Comparison of ENCODE assay signal across 13 cellular contexts in the genomic region with DNA sequence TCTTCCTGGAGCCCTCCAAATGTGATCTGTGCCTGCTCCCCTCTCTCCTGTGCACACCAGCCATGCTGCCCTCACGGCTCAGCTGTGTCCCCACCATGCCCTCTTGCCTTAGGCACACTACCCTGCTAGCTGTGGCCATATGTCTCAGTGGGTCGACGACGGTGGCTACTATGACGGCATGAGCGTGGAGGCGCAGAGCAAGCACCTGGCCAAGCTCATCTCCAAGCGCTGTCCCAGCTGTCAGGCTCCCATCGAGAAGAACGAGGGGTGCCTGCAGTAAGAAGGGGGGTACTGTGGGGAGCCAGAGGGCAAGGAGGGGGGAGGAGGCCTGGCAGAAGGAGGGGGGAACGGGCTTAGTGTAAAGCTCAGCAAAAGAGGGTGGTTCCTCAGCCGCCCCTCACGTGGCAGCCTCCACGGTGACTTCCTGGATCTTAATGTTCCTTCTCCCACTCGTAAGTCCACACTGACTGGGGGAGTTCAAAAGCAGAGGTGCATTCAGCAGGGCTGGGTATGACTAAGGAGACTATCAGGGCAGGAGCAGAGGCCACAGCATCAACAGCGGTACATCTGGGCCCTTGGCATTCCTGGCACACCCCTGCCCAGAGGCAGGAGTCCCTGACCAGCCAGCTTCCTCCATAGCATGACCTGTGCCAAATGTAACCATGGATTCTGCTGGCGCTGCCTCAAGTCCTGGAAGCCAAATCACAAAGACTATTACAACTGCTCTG. TPM values are rescaled to one million over a fixed set of nuclear protein-coding genes. Genes with fewer than 3 reads are reported as not detected.
DNase-seq lines count a peak whose midpoint lies in the region; ATAC-seq and TF ChIP-seq lines count a peak whose summit lies in the region.
"Had no signal": no experiment of that assay in that cellular context is flagged by ENCODE, and none has a peak within 500 bp of the region (broad histone marks: within the 10 kb centered on the region; RNA-seq: fewer than 3 reads in every experiment).

No MANE protein-coding gene starts in this region.

- H3K9me3 ChIP-seq in CD4-positive, alpha-beta memory T cell (ENCODE audit: control insufficient read depth in 1 of 2, low read length in 2 of 2): no peaks in the 10 kb centered on the region
- no peaks in the 10 kb centered on the region for H3K9me3 ChIP-seq in tibial nerve
- H3K9me3 ChIP-seq: right atrium auricular region had no signal

- DNase-seq in CD4-positive, alpha-beta memory T cell: no peak
- DNase-seq in naive B cell: no peak
- no peak for DNase-seq in tibial nerve (ENCODE audit: low spot score in 2 of 2)
- DNase-seq: activated T-cell treated with anti-CD3 and anti-CD28 coated beads, Interleukin-2, amount 50 U/mL, for 72 hours; dermis blood vessel endothelial cell; NCI-H146; OCI-M1 had no signal

- H3K4me1 Mint-ChIP-seq in CD4-positive, alpha-beta memory T cell: peaks cover 23 to 46% (median 34%) of the 10 kb centered on the region in 4 donors
- H3K4me1 Mint-ChIP-seq in IgD-negative memory B cell: peaks cover 19 to 23% (median 22%) of the 10 kb centered on the region in 3 donors
- peaks cover 10% of the 10 kb centered on the region for H3K4me1 Mint-ChIP-seq in brain
- peaks cover 32 to 50% (median 47%) of the 10 kb centered on the region in 3 donors for H3K4me1 Mint-ChIP-seq in naive B cell
- H3K4me1 Mint-ChIP-seq: mesothelial cell of epicardium had no signal

- peaks cover 44% of the 10 kb centered on the region for H3K4me1 ChIP-seq in CD4-positive, alpha-beta memory T cell (ENCODE audit: insufficient read depth, low read length)
- peaks cover 0 to 8% (median 2%) of the 10 kb centered on the region in 4 donors for H3K4me1 ChIP-seq in tibial nerve

- CTCF ChIA-PET in CD4-positive, alpha-beta memory T cell (lab: Charles Lee; ENCODE audit: partially characterized antibody): interaction anchor here (1.6 kb wide), 1 partner anchor 8 kb away, joined by 14 read pairs; a partner anchor contains a TSS

- H3K27me3 ChIP-seq in CD4-positive, alpha-beta memory T cell (ENCODE audit: insufficient read depth, low read length): no peaks in the 10 kb centered on the region
- H3K27me3 ChIP-seq in tibial nerve: no peaks in the 10 kb centered on the region
- H3K27me3 ChIP-seq: right atrium auricular region had no signal

- peak overlapping the region in 3 of 8 donors; percentile 41 to 60 (median 44) for H3K4me3 Mint-ChIP-seq in CD4-positive, alpha-beta memory T cell
- H3K4me3 Mint-ChIP-seq in IgD-negative memory B cell (peak overlapping the region in 1 of 4 donors; percentile 20), brain (no peak overlapping the region), naive B cell (peak overlapping the region in 1 of 8 donors; percentile 18)
- H3K4me3 Mint-ChIP-seq: mesothelial cell of epicardium had no signal

- no peak overlapping the region for H3K4me3 ChIP-seq in CD4-positive, alpha-beta memory T cell (ENCODE audit: low read length in 2 of 2)
- H3K4me3 ChIP-seq in tibial nerve: no peak overlapping the region
- H3K4me3 ChIP-seq: right atrium auricular region had no signal

- intact Hi-C loops in CD4-positive, alpha-beta memory T cell (cut with micrococcal nuclease): no loop called here

- H3K27ac ChIP-seq in CD4-positive, alpha-beta memory T cell (ENCODE audit: low read depth, low read length): peak overlapping the region; percentile 26
- no peak overlapping the region for H3K27ac ChIP-seq in tibial nerve
- H3K27ac ChIP-seq: right atrium auricular region had no signal

- no peaks in the 10 kb centered on the region for H3K27me3 Mint-ChIP-seq in CD4-positive, alpha-beta memory T cell
- H3K27me3 Mint-ChIP-seq in IgD-negative memory B cell: peaks cover 2% of the 10 kb centered on the region
- H3K27me3 Mint-ChIP-seq in brain: no peaks in the 10 kb centered on the region
- no peaks in the 10 kb centered on the region for H3K27me3 Mint-ChIP-seq in naive B cell

- WGBS in tibial nerve, 2 donors: 81 to 87% methylated on average over 16 of the region's 17 CpGs

- POLR2A ChIA-PET in CD4-positive, alpha-beta memory T cell (lab: Charles Lee; ENCODE audit: partially characterized antibody): interaction anchor here (0.6 to 2.6 kb wide), 4 partner anchors 9 to 657 kb away, joined by 3 to 15 read pairs (median 4); a partner anchor contains a TSS

- H3K9me3 Mint-ChIP-seq in CD4-positive, alpha-beta memory T cell: no peaks in the 10 kb centered on the region
- H3K9me3 Mint-ChIP-seq in IgD-negative memory B cell: no peaks in the 10 kb centered on the region
- H3K9me3 Mint-ChIP-seq in brain: no peaks in the 10 kb centered on the region
- no peaks in the 10 kb centered on the region for H3K9me3 Mint-ChIP-seq in naive B cell
- H3K9me3 Mint-ChIP-seq: activated T-cell treated with anti-CD3 and anti-CD28 coated beads, Interleukin-2, amount 50 U/mL, for 72 hours; mesothelial cell of epicardium had no signal

- peaks cover 14% of the 10 kb centered on the region for H3K36me3 ChIP-seq in CD4-positive, alpha-beta memory T cell (ENCODE audit: insufficient read depth, low read length)
- H3K36me3 ChIP-seq in tibial nerve: peaks cover 0 to 100% (median 2%) of the 10 kb centered on the region in 3 donors

- H3K36me3 Mint-ChIP-seq in CD4-positive, alpha-beta memory T cell: peaks cover 26 to 51% of the 10 kb centered on the region in 2 donors
- H3K36me3 Mint-ChIP-seq in IgD-negative memory B cell: peaks cover 7% of the 10 kb centered on the region
- H3K36me3 Mint-ChIP-seq in brain: peaks cover 36% of the 10 kb centered on the region
- peaks cover 9 to 12% of the 10 kb centered on the region in 2 donors for H3K36me3 Mint-ChIP-seq in naive B cell

- TF ChIP-seq POLR2A in tibial nerve (IDR thresholded peaks at IDR 0.05): no peak

- no peak for TF ChIP-seq EP300 in tibial nerve (IDR thresholded peaks at IDR 0.05)

- TF ChIP-seq CTCF in brain (conservative IDR thresholded peaks at IDR 0.05): no peak
- no peak for TF ChIP-seq CTCF in tibial nerve (IDR thresholded peaks at IDR 0.05)

- no peak for ATAC-seq in naive B cell (ENCODE audit: low read depth in 2 of 2)
- no peak for ATAC-seq in GM18858 (IDR thresholded peaks at IDR 0.05; ENCODE audit: unreplicated experiment)
- no peak for ATAC-seq in GM21576 (IDR thresholded peaks at IDR 0.05; ENCODE audit: unreplicated experiment)
- ATAC-seq: activated T-cell treated with anti-CD3 and anti-CD28 coated beads, Interleukin-2, amount 50 U/mL, for 72 hours had no signal

- H3K27ac Mint-ChIP-seq in CD4-positive, alpha-beta memory T cell: peak overlapping the region; percentile 82 to 97 (median 85)
- H3K27ac Mint-ChIP-seq in IgD-negative memory B cell (peak overlapping the region in 2 of 3 donors; percentile 39 to 97), brain (peak overlapping the region in 4 of 5 experiments; percentile 50 to 87 (median 76)), naive B cell (peak overlapping the region in 5 of 6 donors; percentile 92 to 100 (median 99))
- H3K27ac Mint-ChIP-seq: activated T-cell treated with anti-CD3 and anti-CD28 coated beads, Interleukin-2, amount 50 U/mL, for 72 hours; mesothelial cell of epicardium had no signal

RNA-seq across cellular contexts. Expression of a gene that starts 8.1 kb away (rescaled TPM):
- total RNA-seq in CD4-positive, alpha-beta memory T cell: 10 to 100 TPM; 32.8 to 34.8 TPM
- 100 to 1,000 TPM in 1 of 2 donors, 10 to 100 TPM in 1; 93.5 to 159 TPM for polyA plus RNA-seq in CD4-positive, alpha-beta memory T cell
- polyA plus RNA-seq in IgD-negative memory B cell: 125 TPM
- 91.3 TPM for polyA plus RNA-seq in brain (ENCODE audit: insufficient read depth, low read depth, low replicate concordance)
- polyA plus RNA-seq in naive B cell (ENCODE audit: low read depth in 6 of 6): 100 to 1,000 TPM; 101 to 176 (median 133) TPM
- 100 to 1,000 TPM in 2 of 4 donors, 10 to 100 TPM in 2; 61.8 to 114 (median 101) TPM for total RNA-seq in tibial nerve

RNA-seq across cellular contexts. Expression of a gene that starts 22.1 kb away (rescaled TPM):
- total RNA-seq in CD4-positive, alpha-beta memory T cell: under 1 TPM in 1 of 2 experiments, not detected in 1; 0.06 TPM
- polyA plus RNA-seq in CD4-positive, alpha-beta memory T cell: not detected
- polyA plus RNA-seq in IgD-negative memory B cell (0.04 TPM), brain (ENCODE audit: insufficient read depth, low read depth, low replicate concordance) (37.9 TPM), naive B cell (ENCODE audit: low read depth in 6 of 6) (not detected)
- not detected for total RNA-seq in tibial nerve
- total RNA-seq: dermis blood vessel endothelial cell had no signal

RNA-seq across cellular contexts. Expression of a gene that starts 39.2 kb away (rescaled TPM):
- total RNA-seq in CD4-positive, alpha-beta memory T cell: 10 to 100 TPM; 93.8 to 95.2 TPM
- 10 to 100 TPM in 1 of 2 donors, 1 to 10 TPM in 1; 8.3 to 16.0 TPM for polyA plus RNA-seq in CD4-positive, alpha-beta memory T cell
- 13.1 TPM for polyA plus RNA-seq in IgD-negative memory B cell
- 44.6 TPM for polyA plus RNA-seq in brain (ENCODE audit: insufficient read depth, low read depth, low replicate concordance)
- 10 to 100 TPM in 3 of 6 donors, 1 to 10 TPM in 3; 1.2 to 16.5 (median 9.5) TPM for polyA plus RNA-seq in naive B cell (ENCODE audit: low read depth in 6 of 6)
- 10 to 100 TPM; 47.9 to 76.2 (median 49.3) TPM for total RNA-seq in tibial nerve

RNA-seq across cellular contexts. Expression of a gene that starts 50.1 kb away (rescaled TPM):
- 10 to 100 TPM; 23.7 to 25.0 TPM for total RNA-seq in CD4-positive, alpha-beta memory T cell
- polyA plus RNA-seq in CD4-positive, alpha-beta memory T cell: 1 to 10 TPM; 2.3 to 7.5 TPM
- polyA plus RNA-seq in IgD-negative memory B cell (5.0 TPM), brain (ENCODE audit: insufficient read depth, low read depth, low replicate concordance) (16.8 TPM), naive B cell (ENCODE audit: low read depth in 6 of 6) (1 to 10 TPM; 2.5 to 5.3 (median 4.7) TPM)
- total RNA-seq in tibial nerve: 10 to 100 TPM; 28.4 to 49.8 (median 35.3) TPM

Comparison
In these comparisons a context has a peak if more than half of its experiments do, and no peak if none do; other contexts are left out.
1. RNA of a gene that starts 22.1 kb away (polyA plus RNA-seq): 37.9 TPM in brain (single experiment); 0.04 TPM in IgD-negative memory B cell (single experiment), not detected in CD4-positive, alpha-beta memory T cell and not detected in naive B cell; every median in the first group is over 10 times any median in the second.
2. Peak in every context shown above with its lines, with median percentiles within 50 percentile points of each other: H3K27ac Mint-ChIP-seq.